ENCODE assay signal across 18 cellular contexts in the genomic region with DNA sequence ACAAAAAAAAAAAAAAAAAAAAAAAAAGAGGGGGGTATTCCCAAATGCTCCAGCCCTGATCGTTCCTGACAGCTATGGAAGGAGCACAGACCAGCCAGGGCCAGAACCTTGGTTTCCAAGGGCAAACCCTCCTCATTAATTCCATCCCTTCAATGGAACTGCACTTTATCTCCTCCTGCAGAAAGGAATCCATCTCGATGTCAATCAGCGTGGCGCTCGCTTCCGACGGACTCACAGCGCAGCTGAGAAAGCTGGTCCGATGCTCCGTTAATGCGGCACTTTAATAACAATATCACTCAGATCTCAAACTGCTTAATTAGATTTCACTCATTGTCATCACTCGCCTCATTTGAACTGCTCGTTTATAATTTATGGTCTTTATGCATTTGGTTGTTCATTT.
"Had no signal": no experiment of that assay in that cellular context is flagged by ENCODE, and none has a peak within 500 bp of the region (broad histone marks: within the 10 kb centered on the region; RNA-seq: fewer than 3 reads in every experiment).

No MANE protein-coding gene starts in this region.

- DNase-seq: activated CD4-positive, alpha-beta T cell treated with anti-CD3 and anti-CD28 coated beads for 1 hour; activated CD4-positive, alpha-beta T cell treated with anti-CD3 and anti-CD28 coated beads, Interleukin-2, amount 50 U/mL, for 4 hours; activated gamma-delta T cell treated with Interleukin-2 at 50 U/mL for 16 hours; activated naive CD8-positive, alpha-beta T cell treated with anti-CD3 and anti-CD28 coated beads for 36 hours; activated T-cell treated with anti-CD3 and anti-CD28 coated beads, Interleukin-2, amount 50 U/mL, for 72 hours; body of pancreas; effector memory CD4-positive, alpha-beta T cell; heart right ventricle; left cardiac atrium; naive B cell; stimulated activated CD4-positive, alpha-beta T cell treated with anti-CD3 and anti-CD28 coated beads, Interleukin-4, amount 100 ng/mL, for 4 hours; stimulated activated naive CD4-positive, alpha-beta T cell treated with Interleukin-2 at 50 U/mL for 16 hours; T-helper 1 cell; T1000; transverse colon had no signal

- H3K27me3 ChIP-seq: body of pancreas, transverse colon, vagina had no signal

- H3K4me3 ChIP-seq: body of pancreas, gastroesophageal sphincter, heart right ventricle, transverse colon, vagina had no signal

- H3K9me3 ChIP-seq: body of pancreas, heart right ventricle, transverse colon, vagina had no signal

- H3K27ac ChIP-seq: gastroesophageal sphincter, parathyroid adenoma, transverse colon had no signal

- H3K36me3 ChIP-seq: gastroesophageal sphincter, heart right ventricle, transverse colon, vagina had no signal

- H3K9ac ChIP-seq: parathyroid adenoma had no signal

- H3K4me1 ChIP-seq: parathyroid adenoma, transverse colon had no signal
